ENCODE assay signal across 16 cellular contexts in the genomic region with DNA sequence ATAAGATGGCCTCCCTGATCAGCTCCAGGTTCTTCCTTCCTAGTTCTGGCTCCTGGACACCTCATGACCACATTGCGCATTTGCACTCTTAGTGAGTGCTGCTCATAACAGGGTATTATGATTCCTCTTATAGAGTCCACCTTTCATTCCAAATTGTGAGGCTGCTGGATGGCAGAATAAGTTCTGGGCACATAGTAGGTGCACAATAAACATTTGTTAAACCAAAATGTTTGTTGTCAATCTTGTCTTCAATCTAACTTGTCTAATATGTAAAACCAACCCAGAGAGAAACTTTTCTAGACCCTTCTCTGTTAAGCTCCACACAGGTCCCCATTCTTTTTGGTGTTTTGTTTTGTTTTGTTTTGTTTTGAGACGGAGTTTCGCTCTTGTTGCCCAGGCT. TPM values are rescaled to one million over a fixed set of nuclear protein-coding genes. Genes with fewer than 3 reads are reported as not detected.
DNase-seq lines count a peak whose midpoint lies in the region; ATAC-seq, FAIRE-seq and TF ChIP-seq lines count a peak whose summit lies in the region.
"Had no signal": no experiment of that assay in that cellular context is flagged by ENCODE, and none has a peak within 500 bp of the region (broad histone marks: within the 10 kb centered on the region; RNA-seq: fewer than 3 reads in every experiment).

No MANE protein-coding gene starts in this region.

- H3K9me2 ChIP-seq in PC-3 (replicated peaks; ENCODE audit: low read length), result no peaks in the 10 kb centered on the region

- POLR2A ChIA-PET in A549 (lab: Yijun Ruan, JAX), result no interaction called here
- POLR2A ChIA-PET in PC-3 (lab: Charles Lee; ENCODE audit: unreplicated experiment), result no interaction called here

- ATAC-seq in A549 (peak in 1 of 2 experiments; percentile 9; a peak in 1 of 6 replicates), PC-3 (no peak), HG02571 (IDR thresholded peaks at IDR 0.05; ENCODE audit: unreplicated experiment) (no peak), GM21447 (IDR thresholded peaks at IDR 0.05; ENCODE audit: unreplicated experiment) (no peak)
- ATAC-seq: stimulated activated naive CD8-positive, alpha-beta T cell treated with anti-CD3 and anti-CD28 coated beads, Interleukin-15, Interleukin-2, amounts not matched to agents 100 U/mL and 50 U/mL, for 24 hours had no signal

- H3F3A ChIP-seq in PC-3 (ENCODE audit: low read length, unreplicated experiment), result no peaks in the 10 kb centered on the region

- TF ChIP-seq EP300 in A549 (IDR thresholded peaks at IDR 0.05) (no peak), sigmoid colon (IDR thresholded peaks at IDR 0.05) (no peak)

- no peaks in the 10 kb centered on the region for H3K36me3 ChIP-seq in PC-3 (ENCODE audit: low read depth, low read length)
- H3K36me3 ChIP-seq in sigmoid colon, result no peaks in the 10 kb centered on the region
- H3K36me3 ChIP-seq in adrenal gland (replicated peaks in 1 of 2), result no peaks in the 10 kb centered on the region

- H3K27me3 ChIP-seq in PC-3 (ENCODE audit: low read length) (peaks cover 11% of the 10 kb centered on the region), sigmoid colon (no peaks in the 10 kb centered on the region), adrenal gland (no peaks in the 10 kb centered on the region)

- TF ChIP-seq POLR2A in A549 (IDR thresholded peaks at IDR 0.05; ENCODE audit: low read length) (no peak), sigmoid colon (IDR thresholded peaks at IDR 0.05) (no peak), adrenal gland (IDR thresholded peaks at IDR 0.05) (no peak)

- H3K4me3 ChIP-seq in A549 (no peak overlapping the region; the same call in 2 of the 3 replicates), PC-3 (ENCODE audit: low read length) (no peak overlapping the region), fibroblast of pulmonary artery (replicated peaks; ENCODE audit: low read depth, low read length) (peak overlapping the region; percentile 37), sigmoid colon (no peak overlapping the region), adrenal gland (no peak overlapping the region)

- H4K20me1 ChIP-seq in PC-3 (ENCODE audit: low read length), result no peaks in the 10 kb centered on the region

- no peaks in the 10 kb centered on the region for H3K79me2 ChIP-seq in PC-3 (ENCODE audit: low read length)

- H2AFZ ChIP-seq in PC-3 (ENCODE audit: low read length), result no peak overlapping the region

- H3K27ac ChIP-seq in A549, result peak overlapping the region in 1 of 2 experiments; percentile 66; a peak in 1 of 6 replicates
- H3K27ac ChIP-seq in PC-3 (ENCODE audit: low read length), result no peak overlapping the region
- peak overlapping the region; percentile 60 to 82 (median 74) for H3K27ac ChIP-seq in sigmoid colon
- H3K27ac ChIP-seq in adrenal gland, result peak overlapping the region in 2 of 5 donors; percentile 74 to 83

- intact Hi-C loops in PC-3 (cut with micrococcal nuclease), result loop anchor here (1.0 to 2.0 kb wide), 4 partner anchors 39 to 224 kb away; no protein-coding TSS in a partner anchor
- intact Hi-C loops in sigmoid colon (cut with DNase I), result loop anchor here (1.0 kb wide), 1 partner anchor 224 kb away; no protein-coding TSS in a partner anchor
- intact Hi-C loops in adrenal gland (cut with DNase I), result loop anchor here in 1 of 2 donors (5.0 to 10.0 kb wide), 2 partner anchors 142 to 225 kb away; no protein-coding TSS in a partner anchor

- H3K9me3 ChIP-seq in A549, result no peaks in the 10 kb centered on the region
- H3K9me3 ChIP-seq in PC-3 (ENCODE audit: low read length), result no peaks in the 10 kb centered on the region
- H3K9me3 ChIP-seq in sigmoid colon, result no peaks in the 10 kb centered on the region
- no peaks in the 10 kb centered on the region for H3K9me3 ChIP-seq in adrenal gland (replicated peaks in 1 of 3)

- H3K4me2 ChIP-seq in A549 (peak overlapping the region; percentile 97), PC-3 (ENCODE audit: low read length) (peak overlapping the region; percentile 92)

- CTCF ChIA-PET in A549 (lab: Yijun Ruan, JAX) (interaction anchor here (1.1 to 8.4 kb wide), 8 partner anchors 9 to 224 kb away, joined by 3 to 142 read pairs (median 4); no protein-coding TSS in a partner anchor), PC-3 (lab: Charles Lee) (interaction anchor here (0.6 kb wide), 1 partner anchor 193 kb away, joined by 3 read pairs; no protein-coding TSS in a partner anchor)

- no peak for FAIRE-seq in A549 (lab: Jason Lieb, UNC)
- FAIRE-seq: HTR-8/SVneo had no signal

- DNase-seq in A549 (ENCODE audit: low read depth in 1 of 2, low spot score in 1 of 2) (no peak), PC-3 (no peak), fibroblast of pulmonary artery (ENCODE audit: low read depth) (no peak), sigmoid colon (no peak), NCI-H146 treated with DMSO at 0.1 percent for 48 hours (lab: John Stamatoyannopoulos, UW; ENCODE audit: unreplicated experiment) (no peak), adrenal gland (no peak)
- DNase-seq: amniotic stem cell; Calu3; GDM1; NCI-H1436 treated with DMSO at 0.1 percent for 48 hours; NCI-H345; stimulated activated naive CD8-positive, alpha-beta T cell treated with anti-CD3 and anti-CD28 coated beads, Interleukin-15, Interleukin-2, amounts not matched to agents 100 U/mL and 50 U/mL, for 24 hours had no signal

- no peak for TF ChIP-seq RAD21 in A549 (conservative IDR thresholded peaks at IDR 0.05 in 1 of 2, IDR thresholded peaks at IDR 0.05 in 1 of 2)

- no TSS peak for BruUV-seq in PC-3 (replicated peaks; lab: Mats Ljungman, UMichigan)

- 78% methylated on average over 3 of the region's 3 CpGs for WGBS in A549 (ENCODE audit: missing lambda C conversion rate)
- WGBS in sigmoid colon, 2 donors, result 91 to 96% methylated on average over 3 of the region's 3 CpGs
- WGBS in adrenal gland, 4 donors, result 89 to 96% (median 94%) methylated on average over 3 of the region's 3 CpGs

- peaks cover 6% of the 10 kb centered on the region; the same call in 2 of the 3 replicates for H3K4me1 ChIP-seq in A549
- H3K4me1 ChIP-seq in PC-3 (ENCODE audit: insufficient read depth, low read length), result peaks cover 17% of the 10 kb centered on the region
- peaks cover 0 to 34% (median 25%) of the 10 kb centered on the region in 4 donors for H3K4me1 ChIP-seq in sigmoid colon
- H3K4me1 ChIP-seq in adrenal gland (replicated peaks in 1 of 2), result peaks cover 0 to 14% of the 10 kb centered on the region in 2 donors

- TF ChIP-seq CTCF in A549 (IDR thresholded peaks at IDR 0.05) (no peak), PC-3 (conservative IDR thresholded peaks at IDR 0.05; ENCODE audit: low read depth, low read length) (no peak), fibroblast of pulmonary artery (IDR thresholded peaks at IDR 0.05; ENCODE audit: low read length, missing control alignments) (no peak), sigmoid colon (IDR thresholded peaks at IDR 0.05) (no peak), adrenal gland (IDR thresholded peaks at IDR 0.05) (no peak)

- no peak overlapping the region for H3K9ac ChIP-seq in PC-3 (ENCODE audit: low read length)

TF ChIP-seq in A549, 52 proteins besides CTCF, POLR2A, EP300 and RAD21 (continues in another document):
- TF ChIP-seq FOSB (CRISPR knock-in tag; IDR thresholded peaks at IDR 0.05) (no peak), FOSL2 (IDR thresholded peaks at IDR 0.05) (no peak), FOSL2 (CRISPR knock-in tag; IDR thresholded peaks at IDR 0.05) (no peak), KDM5A (IDR thresholded peaks at IDR 0.05) (no peak)
- TF ChIP-seq, protein P1, sequence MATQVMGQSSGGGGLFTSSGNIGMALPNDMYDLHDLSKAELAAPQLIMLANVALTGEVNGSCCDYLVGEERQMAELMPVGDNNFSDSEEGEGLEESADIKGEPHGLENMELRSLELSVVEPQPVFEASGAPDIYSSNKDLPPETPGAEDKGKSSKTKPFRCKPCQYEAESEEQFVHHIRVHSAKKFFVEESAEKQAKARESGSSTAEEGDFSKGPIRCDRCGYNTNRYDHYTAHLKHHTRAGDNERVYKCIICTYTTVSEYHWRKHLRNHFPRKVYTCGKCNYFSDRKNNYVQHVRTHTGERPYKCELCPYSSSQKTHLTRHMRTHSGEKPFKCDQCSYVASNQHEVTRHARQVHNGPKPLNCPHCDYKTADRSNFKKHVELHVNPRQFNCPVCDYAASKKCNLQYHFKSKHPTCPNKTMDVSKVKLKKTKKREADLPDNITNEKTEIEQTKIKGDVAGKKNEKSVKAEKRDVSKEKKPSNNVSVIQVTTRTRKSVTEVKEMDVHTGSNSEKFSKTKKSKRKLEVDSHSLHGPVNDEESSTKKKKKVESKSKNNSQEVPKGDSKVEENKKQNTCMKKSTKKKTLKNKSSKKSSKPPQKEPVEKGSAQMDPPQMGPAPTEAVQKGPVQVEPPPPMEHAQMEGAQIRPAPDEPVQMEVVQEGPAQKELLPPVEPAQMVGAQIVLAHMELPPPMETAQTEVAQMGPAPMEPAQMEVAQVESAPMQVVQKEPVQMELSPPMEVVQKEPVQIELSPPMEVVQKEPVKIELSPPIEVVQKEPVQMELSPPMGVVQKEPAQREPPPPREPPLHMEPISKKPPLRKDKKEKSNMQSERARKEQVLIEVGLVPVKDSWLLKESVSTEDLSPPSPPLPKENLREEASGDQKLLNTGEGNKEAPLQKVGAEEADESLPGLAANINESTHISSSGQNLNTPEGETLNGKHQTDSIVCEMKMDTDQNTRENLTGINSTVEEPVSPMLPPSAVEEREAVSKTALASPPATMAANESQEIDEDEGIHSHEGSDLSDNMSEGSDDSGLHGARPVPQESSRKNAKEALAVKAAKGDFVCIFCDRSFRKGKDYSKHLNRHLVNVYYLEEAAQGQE (IDR thresholded peaks at IDR 0.05), result no peak

RNA-seq across cellular contexts. Expression of gene ZBTB16, which starts 22.6 kb away (rescaled TPM):
- polyA plus RNA-seq in A549 (2011; rRNA removed) (not detected in 2 replicates), A549 (2017; fragmentation: RNase III; extraction: RNeasy Plus Mini Kit Qiagen cat#74134 plus additional on column Dnase treatment) (not detected in 3 replicates), sigmoid colon (10 to 100 TPM in 2 of 3 donors, 1 to 10 TPM in 1; 9.9 to 34.4 (median 11.4) TPM), adrenal gland (10 to 100 TPM; 16.0 to 36.0 (median 16.0) TPM)
- not detected in 2 replicates for polyA plus RNA-seq in A549 (2012; cell fraction: cytosol; rRNA removed)
- polyA plus RNA-seq in A549 (2012; cell fraction: nucleus; rRNA removed), result 0.23 and 0.26 TPM in 2 replicates
- not detected in 2 replicates for polyA minus RNA-seq in A549 (2011; rRNA and poly(A)+ RNA removed)
- total RNA-seq in PC-3 (2014; rRNA removed) (not detected in 2 replicates), sigmoid colon (100 to 1,000 TPM in 3 of 4 donors, 10 to 100 TPM in 1; 99.5 to 197 (median 129) TPM), adrenal gland (100 to 1,000 TPM in 1 of 8 donors, 10 to 100 TPM in 7; 25.3 to 119 (median 68.6) TPM)
- total RNA-seq: Calu3, mesothelial cell of epicardium had no signal

Comparison
In these comparisons a context has a peak if more than half of its experiments do, and no peak if none do; other contexts are left out.
1. RNA of gene ZBTB16, which starts 22.6 kb away (total RNA-seq): 99.5 to 197 TPM in sigmoid colon and 25.3 to 119 TPM in adrenal gland; not detected in PC-3; every median in the first group is over 10 times any median in the second.